Comparison of ENCODE assay signal across 2 cellular contexts in the genomic region with DNA sequence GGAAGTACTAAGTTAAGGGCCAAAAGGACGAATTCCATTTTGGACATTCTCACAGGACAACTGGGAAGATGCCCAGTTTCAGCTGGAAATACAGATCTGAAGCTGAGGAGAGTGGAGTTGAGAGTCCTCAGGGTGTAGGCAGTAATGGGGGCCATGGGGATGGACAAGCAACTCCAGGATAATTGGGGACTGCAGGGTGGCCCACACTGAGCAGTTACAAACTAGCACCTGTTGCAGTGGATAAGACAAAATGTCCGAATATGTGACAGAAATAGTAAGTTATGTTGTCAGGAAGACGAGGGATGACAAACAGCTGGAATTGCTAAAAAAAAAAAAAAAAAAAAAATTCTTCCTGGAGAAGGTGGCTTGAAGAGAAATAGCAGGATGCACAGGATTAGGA.
TF ChIP-seq lines count a peak whose summit lies in the region.

No MANE protein-coding gene starts in this region.

TF ChIP-seq in GM23338, 12 proteins besides CTCF, POLR2A, EP300 and RAD21 (continues in another document):
- no peak for TF ChIP-seq JUNB (IDR thresholded peaks at IDR 0.05; ENCODE audit: unreplicated experiment)
- TF ChIP-seq ZNF331 (CRISPR knock-in tag; IDR thresholded peaks at IDR 0.05; ENCODE audit: low read depth), result no peak
- TF ChIP-seq ZNF114 (CRISPR knock-in tag; IDR thresholded peaks at IDR 0.05), result no peak
- no peak for TF ChIP-seq ZNF462 (CRISPR knock-in tag; IDR thresholded peaks at IDR 0.05)
- TF ChIP-seq POLR2AphosphoS5 (IDR thresholded peaks at IDR 0.05; ENCODE audit: low read depth), result no peak
- TF ChIP-seq EZH2 (IDR thresholded peaks at IDR 0.05; ENCODE audit: low read depth, unreplicated experiment), result no peak
- TF ChIP-seq NANOG (IDR thresholded peaks at IDR 0.05; ENCODE audit: borderline replicate concordance), result no peak
- no peak for TF ChIP-seq STAT1 (IDR thresholded peaks at IDR 0.05; ENCODE audit: unreplicated experiment)
- TF ChIP-seq REST (IDR thresholded peaks at IDR 0.05; ENCODE audit: unreplicated experiment), result no peak
- no peak for TF ChIP-seq ETS1 (IDR thresholded peaks at IDR 0.05)

TF ChIP-seq in HEK293, 187 proteins besides CTCF, POLR2A, EP300 and RAD21:
- no peak for TF ChIP-seq ZNF747 (tag by site-specific recombination; IDR thresholded peaks at IDR 0.05)
- peak; percentile 73 for TF ChIP-seq SCRT2 (tag by site-specific recombination; IDR thresholded peaks at IDR 0.05)
